In the genomic region with DNA sequence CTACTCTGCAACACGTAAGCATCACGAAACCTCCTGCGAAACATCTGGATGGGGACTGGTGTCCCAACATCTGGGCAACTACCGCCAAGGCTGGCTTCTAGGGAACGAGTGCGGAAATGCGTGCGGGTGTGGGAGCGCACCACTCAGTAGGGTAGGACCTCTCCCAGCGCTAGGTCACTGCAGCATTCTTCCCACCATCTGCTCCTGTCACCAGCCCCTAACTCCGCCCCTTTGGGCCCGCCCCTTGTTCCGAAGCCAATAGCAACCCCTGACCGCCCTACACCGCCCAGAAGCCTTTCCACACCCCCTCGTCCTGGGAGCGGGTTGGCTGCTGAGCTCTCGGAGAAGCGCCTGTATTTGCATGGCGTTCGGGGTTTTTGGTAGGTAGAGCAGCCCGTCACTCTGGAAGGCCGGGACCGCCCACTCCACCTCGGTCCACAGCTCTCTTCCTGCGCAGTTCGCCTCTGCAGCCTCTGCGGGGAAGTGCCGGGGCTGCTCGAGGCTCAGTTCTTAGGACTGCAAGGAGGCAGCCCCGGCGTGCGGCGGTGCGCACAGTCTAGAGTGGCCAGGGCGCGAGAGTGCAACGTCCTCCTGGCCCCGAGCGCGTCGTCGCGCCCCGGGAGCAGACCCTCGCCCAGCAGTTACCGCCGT, we compare ENCODE assay signal across 8 cellular contexts. TPM values are rescaled to one million over a fixed set of nuclear protein-coding genes. Genes with fewer than 3 reads are reported as not detected.
DNase-seq lines count a peak whose midpoint lies in the region; ATAC-seq, FAIRE-seq and TF ChIP-seq lines count a peak whose summit lies in the region.

A gene (plus strand): TSS at position 454 of the 651 bp plus-strand sequence. CDS start 438 bp downstream, outside the sequence.

- 0 to 1% methylated on average over 44 to 48 of the region's 48 CpGs for WGBS in pancreas, 2 donors

- peak; percentile 91 for ATAC-seq in activated naive CD8-positive, alpha-beta T cell treated with anti-CD3 and anti-CD28 coated beads, Interleukin-2, amount 50 U/mL, for 24 hours
- ATAC-seq in pancreas: peak; percentile 85 to 89 (median 86)

- H3K27ac Mint-ChIP-seq in activated naive CD8-positive, alpha-beta T cell treated with anti-CD3 and anti-CD28 coated beads, Interleukin-2, amount 50 U/mL, for 24 hours: peak within 1 kb of the TSS; percentile 93

- peaks cover 9% of the 10 kb centered on the region for H3K36me3 Mint-ChIP-seq in activated naive CD8-positive, alpha-beta T cell treated with anti-CD3 and anti-CD28 coated beads, Interleukin-2, amount 50 U/mL, for 24 hours (ENCODE audit: low read depth)

- H3K4me1 Mint-ChIP-seq in activated naive CD8-positive, alpha-beta T cell treated with anti-CD3 and anti-CD28 coated beads, Interleukin-2, amount 50 U/mL, for 24 hours: peaks cover 64% of the 10 kb centered on the region

- DNase-seq in GM04504 (ENCODE audit: low read depth) (peak; percentile 100), HEK293T (ENCODE audit: extremely low spot score) (peak; percentile 92), MV-4-11 (lab: John Stamatoyannopoulos, UW) (peak; percentile 99), SW480 (ENCODE audit: low spot score) (peak; percentile 99), cardiac septum (ENCODE audit: low spot score) (peak; percentile 99), pancreas (peak; percentile 93 to 100 (median 98)), tibial artery (peak; percentile 95 to 96)
- DNase-seq in activated naive CD8-positive, alpha-beta T cell treated with anti-CD3 and anti-CD28 coated beads, Interleukin-2, amount 50 U/mL, for 24 hours: peak; percentile 99

- H3K27ac ChIP-seq in pancreas (peak within 1 kb of the TSS in 3 of 4 donors; percentile 45 to 80 (median 50)), tibial artery (no peak within 1 kb of the TSS)

- peaks cover 0 to 32% (median 6%) of the 10 kb centered on the region in 4 donors for H3K27me3 ChIP-seq in pancreas
- peaks cover 8 to 96% of the 10 kb centered on the region in 2 donors for H3K27me3 ChIP-seq in tibial artery

- TF ChIP-seq CTCF in pancreas (IDR thresholded peaks at IDR 0.05): no peak
- TF ChIP-seq CTCF in tibial artery (IDR thresholded peaks at IDR 0.05): no peak

- FAIRE-seq in pancreas (lab: Jason Lieb, UNC): peak; percentile 89

- peak within 1 kb of the TSS; percentile 96 for H3K4me3 Mint-ChIP-seq in activated naive CD8-positive, alpha-beta T cell treated with anti-CD3 and anti-CD28 coated beads, Interleukin-2, amount 50 U/mL, for 24 hours

- H3K9me3 ChIP-seq in pancreas (no peaks in the 10 kb centered on the region), tibial artery (no peaks in the 10 kb centered on the region)

- intact Hi-C loops in cardiac septum (cut with DNase I) (loop anchor here (10.0 kb wide), 1 partner anchor 956 kb away; no protein-coding TSS in a partner anchor), pancreas (cut with DNase I) (loop anchor here in 2 of 3 donors (5.0 kb wide), 2 partner anchors 703 to 708 kb away; no protein-coding TSS in a partner anchor), tibial artery (cut with DNase I; ENCODE audit: low total_unique reads) (loop anchor here (5.0 kb wide), 1 partner anchor 703 kb away; no protein-coding TSS in a partner anchor)

- H3K4me3 ChIP-seq in pancreas: peak within 1 kb of the TSS; percentile 28 to 63 (median 42)
- peak within 1 kb of the TSS; percentile 42 to 56 for H3K4me3 ChIP-seq in tibial artery

- POLR2A ChIA-PET in HEK293T (lab: Yijun Ruan, JAX): interaction anchor here (0.5 to 2.0 kb wide), 20 partner anchors 8 to 1283 kb away, joined by 3 to 16 read pairs (median 4); a partner anchor contains a TSS

- H3K4me1 ChIP-seq in pancreas (peaks cover 8 to 15% (median 10%) of the 10 kb centered on the region in 3 donors), tibial artery (peaks cover 0 to 60% (median 46%) of the 10 kb centered on the region in 4 donors)

- CTCF ChIA-PET in HEK293T (lab: Yijun Ruan, JAX): interaction anchor here (0.6 to 1.1 kb wide), 5 partner anchors 322 to 706 kb away, joined by 3 read pairs; no protein-coding TSS in a partner anchor

- no peaks in the 10 kb centered on the region for H3K9me3 Mint-ChIP-seq in activated naive CD8-positive, alpha-beta T cell treated with anti-CD3 and anti-CD28 coated beads, Interleukin-2, amount 50 U/mL, for 24 hours

- H3K36me3 ChIP-seq in pancreas (no peaks in the 10 kb centered on the region), tibial artery (no peaks in the 10 kb centered on the region)

- peaks cover 28% of the 10 kb centered on the region for H3K27me3 Mint-ChIP-seq in activated naive CD8-positive, alpha-beta T cell treated with anti-CD3 and anti-CD28 coated beads, Interleukin-2, amount 50 U/mL, for 24 hours

TF ChIP-seq in HEK293T, 16 proteins besides CTCF, POLR2A, EP300 and RAD21:
- TF ChIP-seq ZNF384 (IDR thresholded peaks at IDR 0.05): no peak
- TF ChIP-seq, protein P1, sequence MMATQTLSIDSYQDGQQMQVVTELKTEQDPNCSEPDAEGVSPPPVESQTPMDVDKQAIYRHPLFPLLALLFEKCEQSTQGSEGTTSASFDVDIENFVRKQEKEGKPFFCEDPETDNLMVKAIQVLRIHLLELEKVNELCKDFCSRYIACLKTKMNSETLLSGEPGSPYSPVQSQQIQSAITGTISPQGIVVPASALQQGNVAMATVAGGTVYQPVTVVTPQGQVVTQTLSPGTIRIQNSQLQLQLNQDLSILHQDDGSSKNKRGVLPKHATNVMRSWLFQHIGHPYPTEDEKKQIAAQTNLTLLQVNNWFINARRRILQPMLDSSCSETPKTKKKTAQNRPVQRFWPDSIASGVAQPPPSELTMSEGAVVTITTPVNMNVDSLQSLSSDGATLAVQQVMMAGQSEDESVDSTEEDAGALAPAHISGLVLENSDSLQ (IDR thresholded peaks at IDR 0.05): peak; percentile 99
- TF ChIP-seq HDGF (IDR thresholded peaks at IDR 0.05; ENCODE audit: borderline replicate concordance): peak; percentile 93; the same call in 1 of the 2 replicates
- TF ChIP-seq FOXA1 (IDR thresholded peaks at IDR 0.05): no peak
- TF ChIP-seq NFRKB (IDR thresholded peaks at IDR 0.05): no peak
- no peak for TF ChIP-seq FOXM1 (IDR thresholded peaks at IDR 0.05; ENCODE audit: borderline replicate concordance)
- no peak; the same call in 1 of the 2 replicates for TF ChIP-seq ELF4 (IDR thresholded peaks at IDR 0.05)
- TF ChIP-seq LEF1 (IDR thresholded peaks at IDR 0.05; ENCODE audit: borderline replicate concordance): no peak
- TF ChIP-seq SP1 (IDR thresholded peaks at IDR 0.05): no peak
- TF ChIP-seq BHLHE40 (IDR thresholded peaks at IDR 0.05; ENCODE audit: borderline replicate concordance): no peak
- no peak for TF ChIP-seq FOXK2 (IDR thresholded peaks at IDR 0.05)
- TF ChIP-seq SUZ12 (IDR thresholded peaks at IDR 0.05): no peak
- 0 out of 2 replicates have a peak, but pooled peaks have one; percentile 61 for TF ChIP-seq L3MBTL2 (conservative IDR thresholded peaks at IDR 0.05)
- TF ChIP-seq TARDBP (IDR thresholded peaks at IDR 0.05): no peak
- no peak for TF ChIP-seq CTBP1 (IDR thresholded peaks at IDR 0.05; ENCODE audit: borderline replicate concordance)
- TF ChIP-seq ARNT (IDR thresholded peaks at IDR 0.05): no peak

RNA-seq across cellular contexts. Expression of the gene that starts here (rescaled TPM):
- total RNA-seq in cardiac septum (2.6 TPM), pancreas (1 to 10 TPM in 4 of 6 donors, under 1 TPM in 2; 0.59 to 2.8 (median 1.5) TPM)
- polyA plus RNA-seq in pancreas: 1 to 10 TPM in 1 of 2 donors, under 1 TPM in 1; 0.30 to 2.3 TPM

Comparison
In these comparisons a context has a peak if more than half of its experiments do, and no peak if none do; other contexts are left out.
1. H3K27ac ChIP-seq: peak in pancreas (3 of 4); none in tibial artery (0 of 2).
2. Peak in every context shown above with its lines, with median percentiles within 50 percentile points of each other: DNase-seq.